Comparison of ENCODE assay signal across 29 cellular contexts in the genomic region with DNA sequence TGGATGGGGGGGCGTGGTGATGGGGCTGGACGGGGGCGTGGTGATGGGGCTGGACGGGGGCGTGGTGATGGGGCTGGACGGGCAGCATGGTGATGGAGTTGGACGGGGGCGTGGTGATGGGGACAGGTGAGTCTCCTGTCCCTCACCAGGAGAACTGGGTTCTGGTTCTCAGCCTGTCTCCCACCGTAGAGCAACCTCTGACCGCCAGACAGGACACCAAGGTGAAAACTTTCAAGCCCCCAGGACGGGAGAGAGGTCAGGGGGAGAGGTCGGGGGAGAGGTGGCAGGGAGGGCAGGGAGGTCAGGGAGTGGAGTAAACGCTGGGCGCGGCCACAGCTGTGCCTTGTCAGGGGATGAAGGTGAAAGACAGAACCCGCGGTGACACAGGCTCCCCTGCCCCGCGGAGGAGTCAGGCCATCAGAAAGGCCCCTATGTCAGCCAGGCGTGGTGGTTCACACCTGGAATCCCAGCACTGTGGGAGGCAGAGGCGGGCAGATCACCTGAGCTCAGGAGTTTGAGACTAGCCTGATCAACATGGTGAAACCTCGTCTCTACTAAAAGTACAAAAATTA.
"Had no signal": no experiment of that assay in that cellular context is flagged by ENCODE, and none has a peak within 500 bp of the region (broad histone marks: within the 10 kb centered on the region; RNA-seq: fewer than 3 reads in every experiment).

No MANE protein-coding gene starts in this region.

- H3K27me3 ChIP-seq: pancreas, testis, transverse colon had no signal

- H3K9me3 ChIP-seq: esophagus squamous epithelium, pancreas, psoas muscle, testis, transverse colon had no signal

- H3K4me3 ChIP-seq: esophagus squamous epithelium, pancreas, psoas muscle, smooth muscle cell, testis, transverse colon had no signal

- ATAC-seq: activated CD4-positive, CD25-positive, alpha-beta regulatory T cell treated with anti-CD3 and anti-CD28 coated beads, Interleukin-2, amount 50 U/mL, for 24 hours; left cardiac atrium; pancreas; psoas muscle had no signal

- H3K27ac ChIP-seq: epithelial cell of prostate, esophagus squamous epithelium, pancreas, psoas muscle, testis, transverse colon, WERI-Rb-1 had no signal

- H3K4me3 Mint-ChIP-seq: activated naive CD4-positive, alpha-beta T cell treated with anti-CD3 and anti-CD28 coated beads, Interleukin-2, amount 10 ng/mL, durations not matched to agents 7 days and 5 days; activated naive CD8-positive, alpha-beta T cell treated with anti-CD3 and anti-CD28 coated beads, Interleukin-2, amount 10 ng/mL, durations not matched to agents 7 days and 5 days; activated T-cell treated with anti-CD3 and anti-CD28 coated beads, Interleukin-2, amount 50 U/mL, for 24 hours; dendritic cell treated with granulocyte-macrophage colony-stimulating factor and Interleukin-4, amounts not matched to agents 40 ng/mL and 50 ng/mL, for 4 days; mesothelial cell of epicardium; T-helper 1 cell treated with Interleukin-12 subunit alpha and Interleukin-12 subunit beta and Interleukin-4 antibody, amounts not matched to agents 30 μg/mL and 1 μg/mL, for 36 hours had no signal

- H3K4me1 Mint-ChIP-seq: activated naive CD4-positive, alpha-beta T cell treated with anti-CD3 and anti-CD28 coated beads, Interleukin-2, amount 10 ng/mL, durations not matched to agents 7 days and 5 days; mesothelial cell of epicardium had no signal

- H3K4me1 ChIP-seq: esophagus squamous epithelium, pancreas, psoas muscle, testis had no signal

- H3K27ac Mint-ChIP-seq: activated naive CD4-positive, alpha-beta T cell treated with anti-CD3 and anti-CD28 coated beads, Interleukin-2, amount 10 ng/mL, durations not matched to agents 7 days and 5 days; activated naive CD8-positive, alpha-beta T cell treated with anti-CD3 and anti-CD28 coated beads, Interleukin-2, amount 10 ng/mL, durations not matched to agents 7 days and 5 days; activated T-cell treated with anti-CD3 and anti-CD28 coated beads, Interleukin-2, amount 50 U/mL, for 24 hours; dendritic cell treated with granulocyte-macrophage colony-stimulating factor and Interleukin-4, amounts not matched to agents 40 ng/mL and 50 ng/mL, for 4 days; mesothelial cell of epicardium; naive B cell; T-helper 1 cell treated with Interleukin-12 subunit alpha and Interleukin-12 subunit beta and Interleukin-4 antibody, amounts not matched to agents 30 μg/mL and 1 μg/mL, for 36 hours had no signal

- H3K4me2 ChIP-seq: smooth muscle cell had no signal

- H3K36me3 Mint-ChIP-seq: activated naive CD4-positive, alpha-beta T cell treated with anti-CD3 and anti-CD28 coated beads, Interleukin-2, amount 10 ng/mL, durations not matched to agents 7 days and 5 days; activated naive CD8-positive, alpha-beta T cell treated with anti-CD3 and anti-CD28 coated beads, Interleukin-2, amount 10 ng/mL, durations not matched to agents 7 days and 5 days; mesothelial cell of epicardium; naive B cell had no signal

- DNase-seq: activated CD4-positive, alpha-beta T cell treated with anti-CD3 and anti-CD28 coated beads for 48 hours; activated CD4-positive, alpha-beta T cell treated with anti-CD3 and anti-CD28 coated beads, Interleukin-2, amount 50 U/mL, for 48 hours; activated CD8-positive, alpha-beta memory T cell treated with anti-CD3 and anti-CD28 coated beads, Interleukin-2, amount 50 U/mL, for 48 hours; activated gamma-delta T cell; activated naive CD4-positive, alpha-beta T cell treated with anti-CD3 and anti-CD28 coated beads, Interleukin-2, amount 10 ng/mL, durations not matched to agents 7 days and 5 days; activated naive CD8-positive, alpha-beta T cell treated with anti-CD3 and anti-CD28 coated beads, Interleukin-2, amount 10 ng/mL, durations not matched to agents 7 days and 5 days; activated T-cell treated with anti-CD3 and anti-CD28 coated beads, Interleukin-2, amount 50 U/mL, for 24 hours; central memory CD4-positive, alpha-beta T cell; esophagus squamous epithelium; foreskin melanocyte; islet precursor cell; left cardiac atrium; naive B cell; nucleus accumbens; psoas muscle; stimulated activated CD4-positive, alpha-beta T cell treated with anti-CD3 and anti-CD28 coated beads, Interleukin-15, amount 100 ng/mL, for 24 hours; stimulated activated CD4-positive, alpha-beta T cell treated with anti-CD3 and anti-CD28 coated beads, Interleukin-2, amount 100 ng/mL, for 24 hours; stimulated activated naive CD4-positive, alpha-beta T cell; T-helper 9 cell; transverse colon; WERI-Rb-1 had no signal

- H3K36me3 ChIP-seq: esophagus squamous epithelium, pancreas, transverse colon, WERI-Rb-1 had no signal

- H3K27me3 Mint-ChIP-seq: activated T-cell treated with anti-CD3 and anti-CD28 coated beads, Interleukin-2, amount 50 U/mL, for 24 hours had no signal

- H3K9me3 Mint-ChIP-seq: activated naive CD8-positive, alpha-beta T cell treated with anti-CD3 and anti-CD28 coated beads, Interleukin-2, amount 10 ng/mL, durations not matched to agents 7 days and 5 days; activated T-cell treated with anti-CD3 and anti-CD28 coated beads, Interleukin-2, amount 50 U/mL, for 24 hours; dendritic cell treated with granulocyte-macrophage colony-stimulating factor and Interleukin-4, amounts not matched to agents 40 ng/mL and 50 ng/mL, for 4 days; mesothelial cell of epicardium; T-helper 1 cell treated with Interleukin-12 subunit alpha and Interleukin-12 subunit beta and Interleukin-4 antibody, amounts not matched to agents 30 μg/mL and 1 μg/mL, for 36 hours had no signal
